In the genomic region with DNA sequence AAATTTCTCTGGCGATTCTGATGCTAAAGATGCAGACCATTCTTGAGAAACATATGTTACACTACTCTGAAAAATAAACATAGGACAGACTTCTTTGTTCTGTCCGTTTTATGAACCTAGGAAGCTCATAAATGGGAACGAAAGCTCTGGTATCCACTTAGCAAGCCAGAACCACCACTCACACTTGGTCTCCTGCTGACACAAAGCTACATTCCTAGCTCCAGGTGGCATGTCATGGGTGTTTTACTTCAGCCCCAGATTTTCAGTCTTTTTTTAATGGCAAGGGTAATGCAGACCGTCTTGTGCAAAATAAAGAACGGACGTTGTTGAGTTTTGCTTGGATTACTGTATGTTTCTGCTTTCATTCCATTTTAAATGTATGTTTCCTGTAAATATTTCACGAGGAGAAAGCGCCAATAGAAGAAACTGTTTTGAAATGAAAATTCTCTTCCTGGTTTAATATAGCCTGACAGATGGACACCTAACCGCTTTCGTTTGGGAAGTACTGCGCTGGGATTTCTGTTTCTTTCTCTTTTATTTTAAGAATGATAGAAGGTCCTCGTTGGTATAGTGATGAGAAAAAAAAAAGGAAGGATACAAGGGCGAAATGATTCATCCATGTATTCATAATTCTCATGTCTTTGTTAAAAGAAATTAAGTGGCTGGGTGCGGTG, we compare ENCODE assay signal across 8 cellular contexts. TPM values are rescaled to one million over a fixed set of nuclear protein-coding genes. Genes with fewer than 3 reads are reported as not detected.
DNase-seq lines count a peak whose midpoint lies in the region; TF ChIP-seq lines count a peak whose summit lies in the region.

No MANE protein-coding gene starts in this region.

- peak; percentile 19; the same call in 1 of the 2 replicates for TF ChIP-seq CTCF in 22Rv1 (IDR thresholded peaks at IDR 0.05)

- H3K9me3 ChIP-seq in iPS-18c (ENCODE audit: control insufficient read depth, insufficient read depth, low read length), result peaks cover 2% of the 10 kb centered on the region

- H3K27ac ChIP-seq in 22Rv1 (peak overlapping the region; percentile 93), angular gyrus (ENCODE audit: low read depth, low read length) (peak overlapping the region; percentile 65), skin epidermis (peak overlapping the region in 20 of 21 experiments; percentile 66 to 96 (median 91))

- peak overlapping the region; percentile 98; the same call in 1 of the 2 replicates for H3K4me3 ChIP-seq in iPS-18c (ENCODE audit: insufficient read depth, low read depth, low read length)
- peak overlapping the region; percentile 59 to 89 (median 79) for H3K4me3 ChIP-seq in skin epidermis

- in situ Hi-C loops in G401 (cut with HindIII; ENCODE audit: low sequenced_read_pairs), result no loop called here

- peak; percentile 71 for DNase-seq in G401 (ENCODE audit: low spot score)
- peak; percentile 53 for DNase-seq in NCI-H2227 (lab: John Stamatoyannopoulos, UW; ENCODE audit: unreplicated experiment)
- DNase-seq in activated gamma-delta T cell (lab: John Stamatoyannopoulos, UW), result no peak
- no peak for DNase-seq in putamen (ENCODE audit: low spot score)

RNA-seq across cellular contexts. Expression of gene COQ5, which starts 0.8 kb away (rescaled TPM):
- 34.3 and 45.5 TPM in 2 replicates for total RNA-seq in G401 (2014; rRNA removed; shearing (Covaris generic))

RNA-seq across cellular contexts. Expression of gene RNF10, which starts 4.4 kb away (rescaled TPM):
- total RNA-seq in G401 (2014; rRNA removed; shearing (Covaris generic)), result 83.7 and 115 TPM in 2 replicates

RNA-seq across cellular contexts. Expression of gene DYNLL1, which starts 33.9 kb away (rescaled TPM):
- total RNA-seq in G401 (2014; rRNA removed; shearing (Covaris generic)), result 541 and 568 TPM in 2 replicates

RNA-seq across cellular contexts. Expression of gene POP5, which starts 51.4 kb away (rescaled TPM):
- total RNA-seq in G401 (2014; rRNA removed; shearing (Covaris generic)), result 43.9 and 45.9 TPM in 2 replicates

Comparison
In these comparisons a context has a peak if more than half of its experiments do, and no peak if none do; other contexts are left out.
1. DNase-seq: peak in G401 (single experiment) and NCI-H2227 (single experiment); none in activated gamma-delta T cell (single experiment) and putamen (single experiment).
2. Peak in every context shown above with its lines, with median percentiles within 50 percentile points of each other: H3K27ac ChIP-seq.